ENCODE assay signal across 18 cellular contexts in the genomic region with DNA sequence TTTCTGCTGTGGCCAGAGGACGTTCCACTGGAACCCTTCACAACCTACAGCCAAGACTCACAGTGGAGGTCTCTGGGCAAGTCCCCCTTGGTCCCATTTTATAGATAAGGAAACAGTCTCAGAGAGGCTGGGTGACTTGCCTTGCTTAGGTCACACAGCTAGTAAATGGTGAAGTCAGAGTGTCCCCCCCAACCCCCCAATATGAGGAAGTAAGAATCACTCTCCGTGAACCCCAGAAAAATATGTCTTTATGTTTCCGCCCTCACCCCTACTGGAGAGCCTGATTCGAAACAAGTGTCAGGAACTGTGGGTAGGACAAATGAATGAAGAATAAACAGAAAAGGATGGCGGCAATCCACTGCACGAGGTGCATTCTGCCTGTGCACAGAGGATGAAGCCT. TPM values are rescaled to one million over a fixed set of nuclear protein-coding genes. Genes with fewer than 3 reads are reported as not detected.
DNase-seq lines count a peak whose midpoint lies in the region; ATAC-seq, FAIRE-seq and TF ChIP-seq lines count a peak whose summit lies in the region.
"Had no signal": no experiment of that assay in that cellular context is flagged by ENCODE, and none has a peak within 500 bp of the region (broad histone marks: within the 10 kb centered on the region; RNA-seq: fewer than 3 reads in every experiment).

No MANE protein-coding gene starts in this region.

- FAIRE-seq in pancreas (lab: Jason Lieb, UNC) = no peak
- FAIRE-seq: A204.1, GM12891 had no signal

- intact Hi-C loops in pancreas (cut with DNase I) = no loop called here

- peaks cover 43 to 57% (median 55%) of the 10 kb centered on the region in 3 donors for H3K4me1 Mint-ChIP-seq in naive B cell
- H3K4me1 Mint-ChIP-seq in type B pancreatic cell (ENCODE audit: unreplicated experiment) = peaks cover 20% of the 10 kb centered on the region

- H3K27ac Mint-ChIP-seq in naive B cell (peak overlapping the region; percentile 38 to 94 (median 90)), type B pancreatic cell (no peak overlapping the region)
- H3K27ac Mint-ChIP-seq: CD14-positive monocyte had no signal

- H3K4me3 ChIP-seq in DOHH2 (ENCODE audit: low read length) (no peak overlapping the region), OCI-LY3 (ENCODE audit: low read length) (no peak overlapping the region), pancreas (no peak overlapping the region)

- H3K4me1 ChIP-seq in DOHH2 (ENCODE audit: control insufficient read depth, low read length) (peaks cover 37% of the 10 kb centered on the region), OCI-LY3 (ENCODE audit: low read length) (peaks cover 29% of the 10 kb centered on the region), pancreas (peaks cover 0 to 13% (median 0%) of the 10 kb centered on the region in 3 donors)

- H3K27me3 ChIP-seq in DOHH2 (ENCODE audit: control insufficient read depth, low read length) (peaks cover 16% of the 10 kb centered on the region), OCI-LY3 (ENCODE audit: low read depth, low read length) (no peaks in the 10 kb centered on the region), pancreas (no peaks in the 10 kb centered on the region)

- H3K9ac ChIP-seq in OCI-LY3 (ENCODE audit: low read length) = no peak overlapping the region

- 77 to 83% methylated on average over 6 of the region's 6 CpGs for WGBS in pancreas, 2 donors

- peak overlapping the region; percentile 6; the same call in 1 of the 2 replicates for H3K4me2 ChIP-seq in DOHH2 (ENCODE audit: low read length)
- H3K4me2 ChIP-seq in OCI-LY3 (ENCODE audit: low read length) = peak overlapping the region; percentile 30

- H3K9me3 ChIP-seq in DOHH2 (ENCODE audit: control insufficient read depth, insufficient read depth, low read length) = no peaks in the 10 kb centered on the region
- H3K9me3 ChIP-seq in OCI-LY3 (ENCODE audit: insufficient read depth, low read length) = no peaks in the 10 kb centered on the region
- H3K9me3 ChIP-seq in pancreas = no peaks in the 10 kb centered on the region

- H3K36me3 ChIP-seq in DOHH2 (ENCODE audit: control insufficient read depth, low read length) = no peaks in the 10 kb centered on the region
- no peaks in the 10 kb centered on the region for H3K36me3 ChIP-seq in OCI-LY3 (replicated peaks; ENCODE audit: low read depth, low read length)
- no peaks in the 10 kb centered on the region for H3K36me3 ChIP-seq in pancreas

- H3K27ac ChIP-seq in DOHH2 (ENCODE audit: low read depth, low read length) = no peak overlapping the region
- H3K27ac ChIP-seq in OCI-LY3 (ENCODE audit: low read length) = no peak overlapping the region
- no peak overlapping the region for H3K27ac ChIP-seq in pancreas

- H4K20me1 ChIP-seq in DOHH2 (ENCODE audit: control insufficient read depth, insufficient read depth, low read depth, low read length) = no peaks in the 10 kb centered on the region
- no peaks in the 10 kb centered on the region for H4K20me1 ChIP-seq in OCI-LY3 (ENCODE audit: insufficient read depth, low read length)

- H3K4me3 Mint-ChIP-seq in naive B cell (peak overlapping the region in 7 of 8 donors; percentile 66 to 90 (median 78)), type B pancreatic cell (peak overlapping the region; percentile 53)
- H3K4me3 Mint-ChIP-seq: CD14-positive monocyte had no signal

- H3K9me2 ChIP-seq in DOHH2 (replicated peaks; ENCODE audit: control insufficient read depth, low read length) = no peaks in the 10 kb centered on the region

- ATAC-seq in naive B cell (ENCODE audit: low read depth in 2 of 2) (peak; percentile 5 to 8), pancreas (no peak)

- H3K79me2 ChIP-seq in DOHH2 (ENCODE audit: control insufficient read depth, low read length) = no peaks in the 10 kb centered on the region
- H3K79me2 ChIP-seq in OCI-LY3 (ENCODE audit: low read length) = no peaks in the 10 kb centered on the region

- no peak for TF ChIP-seq CTCF in DOHH2 (IDR thresholded peaks at IDR 0.05; ENCODE audit: low read depth, low read length, poor library complexity, severe bottlenecking)
- no peak for TF ChIP-seq CTCF in OCI-LY3 (IDR thresholded peaks at IDR 0.05; ENCODE audit: low read depth, low read length)
- TF ChIP-seq CTCF in type B pancreatic cell (conservative IDR thresholded peaks at IDR 0.05) = no peak
- no peak for TF ChIP-seq CTCF in pancreas (IDR thresholded peaks at IDR 0.05)

- no peaks in the 10 kb centered on the region for H3K36me3 Mint-ChIP-seq in naive B cell
- no peaks in the 10 kb centered on the region for H3K36me3 Mint-ChIP-seq in type B pancreatic cell

- H3K9me3 Mint-ChIP-seq in naive B cell (no peaks in the 10 kb centered on the region), type B pancreatic cell (no peaks in the 10 kb centered on the region)

- H2AFZ ChIP-seq in OCI-LY3 (ENCODE audit: low read depth, low read length) = peak overlapping the region; percentile 38; the same call in 1 of the 2 replicates

- peaks cover 12% of the 10 kb centered on the region for H3F3A ChIP-seq in DOHH2 (ENCODE audit: control insufficient read depth, insufficient read depth)

- H3K27me3 Mint-ChIP-seq in naive B cell (no peaks in the 10 kb centered on the region), type B pancreatic cell (no peaks in the 10 kb centered on the region)

- DNase-seq in naive B cell = peak; percentile 60
- DNase-seq in type B pancreatic cell (ENCODE audit: extremely low spot score, unreplicated experiment) = no peak
- no peak for DNase-seq in NCI-H345 treated with DMSO at 0.1 percent for 48 hours (lab: John Stamatoyannopoulos, UW; ENCODE audit: unreplicated experiment)
- no peak for DNase-seq in activated naive CD4-positive, alpha-beta T cell treated with anti-CD3 and anti-CD28 coated beads, Interleukin-2, amount 50 U/mL, for 16 hours
- DNase-seq in pancreas = no peak
- DNase-seq: DMS79, GOT3, Karpas-422, NCI-H1694, NCI-H2081, NCI-H2171, NCI-H446, NCI-H526 had no signal

RNA-seq across cellular contexts. Expression of gene H3-3A, which starts 56.7 kb away (rescaled TPM):
- 1,000 to 10,000 TPM; 1,065 to 1,461 (median 1,242) TPM for polyA plus RNA-seq in naive B cell (ENCODE audit: low read depth in 6 of 6)
- total RNA-seq in type B pancreatic cell (ENCODE audit: low replicate concordance) = 684 and 873 TPM in 2 replicates
- total RNA-seq in pancreas = 100 to 1,000 TPM; 122 to 302 (median 193) TPM
- 100 to 1,000 TPM; 329 to 427 TPM for polyA plus RNA-seq in pancreas

Comparison
In these comparisons a context has a peak if more than half of its experiments do, and no peak if none do; other contexts are left out.
1. ATAC-seq: peak in naive B cell (2 of 2); none in pancreas (0 of 4).